In genomic region chr21:33931799-33932390, GRCh38 we compare ENCODE assay signal across 8 cellular contexts. TPM values are rescaled to one million over a fixed set of nuclear protein-coding genes. Genes with fewer than 3 reads are reported as not detected.
DNase-seq lines count a peak whose midpoint lies in the region; ATAC-seq and FAIRE-seq lines count a peak whose summit lies in the region.

No MANE protein-coding gene starts in this region.

- peak overlapping the region; percentile 44 to 66 for H3K4me3 ChIP-seq in small intestine (ENCODE audit: low read depth in 1 of 2, low read length in 2 of 2)

- FAIRE-seq in small intestine (lab: Jason Lieb, UNC) = no peak

- peaks cover 52% of the 10 kb centered on the region for H3K4me1 Mint-ChIP-seq in activated T-cell treated with anti-CD3 and anti-CD28 coated beads, Interleukin-2, amount 50 U/mL, for 24 hours (ENCODE audit: low read depth)

- H3K27ac Mint-ChIP-seq in activated T-cell treated with anti-CD3 and anti-CD28 coated beads, Interleukin-2, amount 50 U/mL, for 24 hours = peak overlapping the region; percentile 96

- no peaks in the 10 kb centered on the region for H3K36me3 ChIP-seq in small intestine (ENCODE audit: control insufficient read depth in 2 of 2, insufficient read depth in 2 of 2, low read length in 2 of 2)

- 9 to 16% (median 15%) methylated on average over 10 of the region's 10 CpGs for WGBS in small intestine, 3 donors

- intact Hi-C loops in left ventricle myocardium superior (cut with micrococcal nuclease) = loop anchor here (10.0 kb wide), 1 partner anchor 143 kb away; the partner anchor contains the start of genes MRPS6 and SLC5A3

- H3K27me3 Mint-ChIP-seq in activated T-cell treated with anti-CD3 and anti-CD28 coated beads, Interleukin-2, amount 50 U/mL, for 24 hours = no peaks in the 10 kb centered on the region

- no peaks in the 10 kb centered on the region for H3K9me3 Mint-ChIP-seq in activated T-cell treated with anti-CD3 and anti-CD28 coated beads, Interleukin-2, amount 50 U/mL, for 24 hours

- no peaks in the 10 kb centered on the region for H3K9me3 ChIP-seq in small intestine (ENCODE audit: control insufficient read depth, low read depth)

- no peaks in the 10 kb centered on the region for H3K27me3 ChIP-seq in small intestine (ENCODE audit: control insufficient read depth in 2 of 2, insufficient read depth in 2 of 2, low read length in 2 of 2)

- DNase-seq in SIG-M5 treated with dmso at 0.1 percent for 504 hours (lab: John Stamatoyannopoulos, UW; ENCODE audit: unreplicated experiment) = peak; percentile 30
- DNase-seq in SIG-M5 (lab: John Stamatoyannopoulos, UW) = no peak
- peak; percentile 52 for DNase-seq in activated T-cell treated with anti-CD3 and anti-CD28 coated beads, Interleukin-2, amount 50 U/mL, for 24 hours
- no peak for DNase-seq in left ventricle myocardium superior
- peak; percentile 61 for DNase-seq in small intestine
- no peak for DNase-seq in mucosa of gallbladder (ENCODE audit: low spot score)
- no peak for DNase-seq in islet precursor cell
- no peak for DNase-seq in NCI-H69 (lab: John Stamatoyannopoulos, UW)

- peak overlapping the region; percentile 78 to 91 for H3K27ac ChIP-seq in small intestine (ENCODE audit: low read depth in 1 of 2, low read length in 1 of 2)

- peak; percentile 65 for ATAC-seq in left ventricle myocardium superior

- H3K4me3 Mint-ChIP-seq in activated T-cell treated with anti-CD3 and anti-CD28 coated beads, Interleukin-2, amount 50 U/mL, for 24 hours = peak overlapping the region; percentile 85

- peaks cover 2 to 3% of the 10 kb centered on the region in 2 donors for H3K4me1 ChIP-seq in small intestine (ENCODE audit: control insufficient read depth in 2 of 2, insufficient read depth in 1 of 2, low read depth in 1 of 2, low read length in 1 of 2)

- peaks cover 27% of the 10 kb centered on the region for H3K36me3 Mint-ChIP-seq in activated T-cell treated with anti-CD3 and anti-CD28 coated beads, Interleukin-2, amount 50 U/mL, for 24 hours (ENCODE audit: low read depth)

RNA-seq across cellular contexts. Expression of gene ATP5PO, which starts 16.3 kb away (rescaled TPM):
- total RNA-seq in left ventricle myocardium superior = 850 TPM
- polyA plus RNA-seq in small intestine = 100 to 1,000 TPM; 458 to 904 (median 722) TPM
- total RNA-seq in mucosa of gallbladder = 157 TPM

Comparison
In these comparisons a context has a peak if more than half of its experiments do, and no peak if none do; other contexts are left out.
1. DNase-seq: peak in SIG-M5 treated with dmso at 0.1 percent for 504 hours (single experiment), activated T-cell treated with anti-CD3 and anti-CD28 coated beads, Interleukin-2, amount 50 U/mL, for 24 hours (single experiment) and small intestine (single experiment); none in SIG-M5 (single experiment), left ventricle myocardium superior (single experiment), mucosa of gallbladder (single experiment), islet precursor cell (single experiment) and NCI-H69 (single experiment).